2 cellular contexts compared by ENCODE assay signal in genomic region chr3:17430574-17430973, GRCh38.
TF ChIP-seq lines count a peak whose summit lies in the region.

No MANE protein-coding gene starts in this region.

TF ChIP-seq in SK-N-SH, 30 proteins besides CTCF, POLR2A, EP300 and RAD21 (continued from another document):
- TF ChIP-seq REST (IDR thresholded peaks at IDR 0.05; ENCODE audit: low read depth, low read length) (no peak), TCF12 (IDR thresholded peaks at IDR 0.05) (no peak), USF2 (IDR thresholded peaks at IDR 0.05; ENCODE audit: borderline replicate concordance, low read depth, low read length) (no peak), FOXJ3 (CRISPR knock-in tag; IDR thresholded peaks at IDR 0.05) (no peak)

TF ChIP-seq in SK-N-SH treated with all-trans-retinoic acid at 6 μM for 48 hours, 23 proteins besides CTCF, POLR2A, EP300 and RAD21 (continued from another document):
- no peak for TF ChIP-seq TSHZ2 (CRISPR knock-in tag; IDR thresholded peaks at IDR 0.05)
- TF ChIP-seq POU6F1 (CRISPR knock-in tag; IDR thresholded peaks at IDR 0.05; ENCODE audit: borderline replicate concordance, low read depth): no peak
- TF ChIP-seq GLIS3 (CRISPR knock-in tag; IDR thresholded peaks at IDR 0.05): no peak
- TF ChIP-seq ZNF565 (CRISPR knock-in tag; conservative IDR thresholded peaks at IDR 0.05; ENCODE audit: low read depth): no peak
